1 cellular context compared by ENCODE assay signal in the genomic region with DNA sequence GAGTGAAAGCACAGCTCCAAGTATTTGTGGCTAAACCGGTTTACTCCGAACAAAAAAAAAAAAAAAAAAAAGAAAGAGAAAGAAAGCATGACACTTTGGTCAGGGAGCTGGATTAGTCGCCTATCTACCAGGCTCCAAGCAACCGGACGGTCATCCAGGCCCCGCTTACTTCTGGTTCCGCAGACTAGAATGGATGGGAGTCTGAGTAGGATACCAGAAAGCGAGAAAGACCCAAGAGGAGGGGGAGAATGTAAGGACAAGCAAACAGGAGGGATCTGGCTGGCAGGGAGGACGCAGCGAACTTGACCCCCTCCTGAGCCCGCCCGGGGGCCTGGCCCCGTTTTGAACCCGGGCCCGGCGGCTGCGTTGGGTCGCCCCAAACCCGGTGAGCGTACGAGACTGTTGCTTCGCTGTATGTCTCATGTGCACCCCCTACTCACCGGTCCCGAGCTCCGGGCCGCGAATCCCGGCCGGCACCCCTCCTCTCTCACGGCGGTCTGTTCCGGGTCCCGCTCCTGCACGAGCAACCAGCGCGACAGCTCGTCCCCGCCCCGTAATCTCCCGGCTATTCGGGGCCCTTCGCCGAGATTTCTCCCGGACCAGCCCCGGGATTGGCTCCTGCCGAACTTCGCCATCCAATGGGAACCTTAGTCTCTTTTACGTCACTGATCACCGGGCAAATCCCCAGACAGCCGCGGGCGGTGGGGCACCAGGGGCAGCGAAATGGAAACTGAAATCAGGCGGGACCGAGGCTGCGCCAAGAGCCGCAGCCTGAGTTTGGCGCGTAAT.
A peak's percentile ranks its signal among the peaks of the same experiment; 100 is the strongest.
TF ChIP-seq lines count a peak whose summit lies in the region.

A gene with protein sequence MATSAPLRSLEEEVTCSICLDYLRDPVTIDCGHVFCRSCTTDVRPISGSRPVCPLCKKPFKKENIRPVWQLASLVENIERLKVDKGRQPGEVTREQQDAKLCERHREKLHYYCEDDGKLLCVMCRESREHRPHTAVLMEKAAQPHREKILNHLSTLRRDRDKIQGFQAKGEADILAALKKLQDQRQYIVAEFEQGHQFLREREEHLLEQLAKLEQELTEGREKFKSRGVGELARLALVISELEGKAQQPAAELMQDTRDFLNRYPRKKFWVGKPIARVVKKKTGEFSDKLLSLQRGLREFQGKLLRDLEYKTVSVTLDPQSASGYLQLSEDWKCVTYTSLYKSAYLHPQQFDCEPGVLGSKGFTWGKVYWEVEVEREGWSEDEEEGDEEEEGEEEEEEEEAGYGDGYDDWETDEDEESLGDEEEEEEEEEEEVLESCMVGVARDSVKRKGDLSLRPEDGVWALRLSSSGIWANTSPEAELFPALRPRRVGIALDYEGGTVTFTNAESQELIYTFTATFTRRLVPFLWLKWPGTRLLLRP (minus strand): TSS at position 542 of the 789 bp plus-strand sequence. CDS start 14,303 bp downstream, outside the sequence.

TF ChIP-seq in K562, 482 proteins besides CTCF, POLR2A, EP300 and RAD21 (continued from another document and continues in another):
- TF ChIP-seq CHD2 (IDR thresholded peaks at IDR 0.05; ENCODE audit: low read depth, low read length): peak; percentile 76
- TF ChIP-seq, protein P1, sequence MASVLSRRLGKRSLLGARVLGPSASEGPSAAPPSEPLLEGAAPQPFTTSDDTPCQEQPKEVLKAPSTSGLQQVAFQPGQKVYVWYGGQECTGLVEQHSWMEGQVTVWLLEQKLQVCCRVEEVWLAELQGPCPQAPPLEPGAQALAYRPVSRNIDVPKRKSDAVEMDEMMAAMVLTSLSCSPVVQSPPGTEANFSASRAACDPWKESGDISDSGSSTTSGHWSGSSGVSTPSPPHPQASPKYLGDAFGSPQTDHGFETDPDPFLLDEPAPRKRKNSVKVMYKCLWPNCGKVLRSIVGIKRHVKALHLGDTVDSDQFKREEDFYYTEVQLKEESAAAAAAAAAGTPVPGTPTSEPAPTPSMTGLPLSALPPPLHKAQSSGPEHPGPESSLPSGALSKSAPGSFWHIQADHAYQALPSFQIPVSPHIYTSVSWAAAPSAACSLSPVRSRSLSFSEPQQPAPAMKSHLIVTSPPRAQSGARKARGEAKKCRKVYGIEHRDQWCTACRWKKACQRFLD (CRISPR knock-in tag; IDR thresholded peaks at IDR 0.05): no peak
- no peak for TF ChIP-seq POLR3A (IDR thresholded peaks at IDR 0.05; ENCODE audit: borderline replicate concordance, extremely low read depth, insufficient read depth, insufficient read length)
- TF ChIP-seq, protein P2, sequence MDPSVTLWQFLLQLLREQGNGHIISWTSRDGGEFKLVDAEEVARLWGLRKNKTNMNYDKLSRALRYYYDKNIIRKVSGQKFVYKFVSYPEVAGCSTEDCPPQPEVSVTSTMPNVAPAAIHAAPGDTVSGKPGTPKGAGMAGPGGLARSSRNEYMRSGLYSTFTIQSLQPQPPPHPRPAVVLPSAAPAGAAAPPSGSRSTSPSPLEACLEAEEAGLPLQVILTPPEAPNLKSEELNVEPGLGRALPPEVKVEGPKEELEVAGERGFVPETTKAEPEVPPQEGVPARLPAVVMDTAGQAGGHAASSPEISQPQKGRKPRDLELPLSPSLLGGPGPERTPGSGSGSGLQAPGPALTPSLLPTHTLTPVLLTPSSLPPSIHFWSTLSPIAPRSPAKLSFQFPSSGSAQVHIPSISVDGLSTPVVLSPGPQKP (CRISPR knock-in tag; IDR thresholded peaks at IDR 0.05): no peak
- no peak for TF ChIP-seq STAT5B (CRISPR knock-in tag; IDR thresholded peaks at IDR 0.05)
- TF ChIP-seq POLR2G (IDR thresholded peaks at IDR 0.05; ENCODE audit: low read depth, low read length): peak; percentile 77
- TF ChIP-seq, protein P3, sequence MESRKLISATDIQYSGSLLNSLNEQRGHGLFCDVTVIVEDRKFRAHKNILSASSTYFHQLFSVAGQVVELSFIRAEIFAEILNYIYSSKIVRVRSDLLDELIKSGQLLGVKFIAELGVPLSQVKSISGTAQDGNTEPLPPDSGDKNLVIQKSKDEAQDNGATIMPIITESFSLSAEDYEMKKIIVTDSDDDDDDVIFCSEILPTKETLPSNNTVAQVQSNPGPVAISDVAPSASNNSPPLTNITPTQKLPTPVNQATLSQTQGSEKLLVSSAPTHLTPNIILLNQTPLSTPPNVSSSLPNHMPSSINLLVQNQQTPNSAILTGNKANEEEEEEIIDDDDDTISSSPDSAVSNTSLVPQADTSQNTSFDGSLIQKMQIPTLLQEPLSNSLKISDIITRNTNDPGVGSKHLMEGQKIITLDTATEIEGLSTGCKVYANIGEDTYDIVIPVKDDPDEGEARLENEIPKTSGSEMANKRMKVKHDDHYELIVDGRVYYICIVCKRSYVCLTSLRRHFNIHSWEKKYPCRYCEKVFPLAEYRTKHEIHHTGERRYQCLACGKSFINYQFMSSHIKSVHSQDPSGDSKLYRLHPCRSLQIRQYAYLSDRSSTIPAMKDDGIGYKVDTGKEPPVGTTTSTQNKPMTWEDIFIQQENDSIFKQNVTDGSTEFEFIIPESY (CRISPR knock-in tag; IDR thresholded peaks at IDR 0.05): 0 out of 2 replicates have a peak, but pooled peaks have one; percentile 35
- TF ChIP-seq GTF2F1 (IDR thresholded peaks at IDR 0.05; ENCODE audit: low read depth, low read length): peak; percentile 31; the same call in 1 of the 2 replicates
- TF ChIP-seq, protein P4, sequence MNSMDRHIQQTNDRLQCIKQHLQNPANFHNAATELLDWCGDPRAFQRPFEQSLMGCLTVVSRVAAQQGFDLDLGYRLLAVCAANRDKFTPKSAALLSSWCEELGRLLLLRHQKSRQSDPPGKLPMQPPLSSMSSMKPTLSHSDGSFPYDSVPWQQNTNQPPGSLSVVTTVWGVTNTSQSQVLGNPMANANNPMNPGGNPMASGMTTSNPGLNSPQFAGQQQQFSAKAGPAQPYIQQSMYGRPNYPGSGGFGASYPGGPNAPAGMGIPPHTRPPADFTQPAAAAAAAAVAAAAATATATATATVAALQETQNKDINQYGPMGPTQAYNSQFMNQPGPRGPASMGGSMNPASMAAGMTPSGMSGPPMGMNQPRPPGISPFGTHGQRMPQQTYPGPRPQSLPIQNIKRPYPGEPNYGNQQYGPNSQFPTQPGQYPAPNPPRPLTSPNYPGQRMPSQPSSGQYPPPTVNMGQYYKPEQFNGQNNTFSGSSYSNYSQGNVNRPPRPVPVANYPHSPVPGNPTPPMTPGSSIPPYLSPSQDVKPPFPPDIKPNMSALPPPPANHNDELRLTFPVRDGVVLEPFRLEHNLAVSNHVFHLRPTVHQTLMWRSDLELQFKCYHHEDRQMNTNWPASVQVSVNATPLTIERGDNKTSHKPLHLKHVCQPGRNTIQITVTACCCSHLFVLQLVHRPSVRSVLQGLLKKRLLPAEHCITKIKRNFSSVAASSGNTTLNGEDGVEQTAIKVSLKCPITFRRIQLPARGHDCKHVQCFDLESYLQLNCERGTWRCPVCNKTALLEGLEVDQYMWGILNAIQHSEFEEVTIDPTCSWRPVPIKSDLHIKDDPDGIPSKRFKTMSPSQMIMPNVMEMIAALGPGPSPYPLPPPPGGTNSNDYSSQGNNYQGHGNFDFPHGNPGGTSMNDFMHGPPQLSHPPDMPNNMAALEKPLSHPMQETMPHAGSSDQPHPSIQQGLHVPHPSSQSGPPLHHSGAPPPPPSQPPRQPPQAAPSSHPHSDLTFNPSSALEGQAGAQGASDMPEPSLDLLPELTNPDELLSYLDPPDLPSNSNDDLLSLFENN (IDR thresholded peaks at IDR 0.05; ENCODE audit: low read depth in 2 of 2, low read length in 2 of 2): no peak
- TF ChIP-seq YY1 (IDR thresholded peaks at IDR 0.05; ENCODE audit: borderline replicate concordance in 1 of 3, control insufficient read depth in 1 of 3, extremely low read depth in 1 of 3, insufficient read depth in 3 of 3, insufficient read length in 1 of 3, insufficient replicate concordance in 2 of 3, low read depth in 1 of 3, low read length in 2 of 3): no peak
- peak; percentile 97 for TF ChIP-seq RFX5 (IDR thresholded peaks at IDR 0.05; ENCODE audit: low read depth, low read length)
- TF ChIP-seq RBM34 (IDR thresholded peaks at IDR 0.05; ENCODE audit: borderline replicate concordance, insufficient read depth, low read length): no peak
- TF ChIP-seq TAF1 (IDR thresholded peaks at IDR 0.05; ENCODE audit: control insufficient read depth, extremely low read depth, insufficient read depth, low read length, severe bottlenecking): peak; percentile 48
- TF ChIP-seq, protein P5, sequence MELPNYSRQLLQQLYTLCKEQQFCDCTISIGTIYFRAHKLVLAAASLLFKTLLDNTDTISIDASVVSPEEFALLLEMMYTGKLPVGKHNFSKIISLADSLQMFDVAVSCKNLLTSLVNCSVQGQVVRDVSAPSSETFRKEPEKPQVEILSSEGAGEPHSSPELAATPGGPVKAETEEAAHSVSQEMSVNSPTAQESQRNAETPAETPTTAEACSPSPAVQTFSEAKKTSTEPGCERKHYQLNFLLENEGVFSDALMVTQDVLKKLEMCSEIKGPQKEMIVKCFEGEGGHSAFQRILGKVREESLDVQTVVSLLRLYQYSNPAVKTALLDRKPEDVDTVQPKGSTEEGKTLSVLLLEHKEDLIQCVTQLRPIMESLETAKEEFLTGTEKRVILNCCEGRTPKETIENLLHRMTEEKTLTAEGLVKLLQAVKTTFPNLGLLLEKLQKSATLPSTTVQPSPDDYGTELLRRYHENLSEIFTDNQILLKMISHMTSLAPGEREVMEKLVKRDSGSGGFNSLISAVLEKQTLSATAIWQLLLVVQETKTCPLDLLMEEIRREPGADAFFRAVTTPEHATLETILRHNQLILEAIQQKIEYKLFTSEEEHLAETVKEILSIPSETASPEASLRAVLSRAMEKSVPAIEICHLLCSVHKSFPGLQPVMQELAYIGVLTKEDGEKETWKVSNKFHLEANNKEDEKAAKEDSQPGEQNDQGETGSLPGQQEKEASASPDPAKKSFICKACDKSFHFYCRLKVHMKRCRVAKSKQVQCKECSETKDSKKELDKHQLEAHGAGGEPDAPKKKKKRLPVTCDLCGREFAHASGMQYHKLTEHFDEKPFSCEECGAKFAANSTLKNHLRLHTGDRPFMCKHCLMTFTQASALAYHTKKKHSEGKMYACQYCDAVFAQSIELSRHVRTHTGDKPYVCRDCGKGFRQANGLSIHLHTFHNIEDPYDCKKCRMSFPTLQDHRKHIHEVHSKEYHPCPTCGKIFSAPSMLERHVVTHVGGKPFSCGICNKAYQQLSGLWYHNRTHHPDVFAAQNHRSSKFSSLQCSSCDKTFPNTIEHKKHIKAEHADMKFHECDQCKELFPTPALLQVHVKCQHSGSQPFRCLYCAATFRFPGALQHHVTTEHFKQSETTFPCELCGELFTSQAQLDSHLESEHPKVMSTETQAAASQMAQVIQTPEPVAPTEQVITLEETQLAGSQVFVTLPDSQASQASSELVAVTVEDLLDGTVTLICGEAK (IDR thresholded peaks at IDR 0.05): no peak
- TF ChIP-seq, protein P5 (CRISPR knock-in tag; IDR thresholded peaks at IDR 0.05): no peak
- TF ChIP-seq RNF2 (IDR thresholded peaks at IDR 0.05): 0 out of 2 replicates have a peak, but pooled peaks have one; percentile 19
- TF ChIP-seq, protein P6, sequence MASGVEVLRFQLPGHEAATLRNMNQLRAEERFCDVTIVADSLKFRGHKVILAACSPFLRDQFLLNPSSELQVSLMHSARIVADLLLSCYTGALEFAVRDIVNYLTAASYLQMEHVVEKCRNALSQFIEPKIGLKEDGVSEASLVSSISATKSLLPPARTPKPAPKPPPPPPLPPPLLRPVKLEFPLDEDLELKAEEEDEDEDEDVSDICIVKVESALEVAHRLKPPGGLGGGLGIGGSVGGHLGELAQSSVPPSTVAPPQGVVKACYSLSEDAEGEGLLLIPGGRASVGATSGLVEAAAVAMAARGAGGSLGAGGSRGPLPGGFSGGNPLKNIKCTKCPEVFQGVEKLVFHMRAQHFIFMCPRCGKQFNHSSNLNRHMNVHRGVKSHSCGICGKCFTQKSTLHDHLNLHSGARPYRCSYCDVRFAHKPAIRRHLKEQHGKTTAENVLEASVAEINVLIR (CRISPR knock-in tag; IDR thresholded peaks at IDR 0.05): peak; percentile 67
- no peak for TF ChIP-seq ZNF764 (CRISPR knock-in tag; IDR thresholded peaks at IDR 0.05; ENCODE audit: low read depth)
- TF ChIP-seq, protein P7, sequence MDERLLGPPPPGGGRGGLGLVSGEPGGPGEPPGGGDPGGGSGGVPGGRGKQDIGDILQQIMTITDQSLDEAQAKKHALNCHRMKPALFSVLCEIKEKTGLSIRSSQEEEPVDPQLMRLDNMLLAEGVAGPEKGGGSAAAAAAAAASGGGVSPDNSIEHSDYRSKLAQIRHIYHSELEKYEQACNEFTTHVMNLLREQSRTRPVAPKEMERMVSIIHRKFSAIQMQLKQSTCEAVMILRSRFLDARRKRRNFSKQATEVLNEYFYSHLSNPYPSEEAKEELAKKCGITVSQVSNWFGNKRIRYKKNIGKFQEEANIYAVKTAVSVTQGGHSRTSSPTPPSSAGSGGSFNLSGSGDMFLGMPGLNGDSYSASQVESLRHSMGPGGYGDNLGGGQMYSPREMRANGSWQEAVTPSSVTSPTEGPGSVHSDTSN (CRISPR knock-in tag; IDR thresholded peaks at IDR 0.05; ENCODE audit: low read depth): no peak
- TF ChIP-seq, protein P7 (tag; conservative IDR thresholded peaks at IDR 0.05; ENCODE audit: low read depth): no peak
- peak; percentile 41; the same call in 1 of the 2 replicates for TF ChIP-seq SUPT5H (IDR thresholded peaks at IDR 0.05)
- TF ChIP-seq PHF8 (IDR thresholded peaks at IDR 0.05; ENCODE audit: borderline replicate concordance, low read length): peak; percentile 39; the same call in 1 of the 2 replicates
- no peak for TF ChIP-seq ATF1 (CRISPR knock-in tag; IDR thresholded peaks at IDR 0.05)
- peak; percentile 87 for TF ChIP-seq ATF1 (tag; IDR thresholded peaks at IDR 0.05)
- TF ChIP-seq HDAC2 (IDR thresholded peaks at IDR 0.05): peak; percentile 81
